Comparison of ENCODE assay signal across 27 cellular contexts in the genomic region with DNA sequence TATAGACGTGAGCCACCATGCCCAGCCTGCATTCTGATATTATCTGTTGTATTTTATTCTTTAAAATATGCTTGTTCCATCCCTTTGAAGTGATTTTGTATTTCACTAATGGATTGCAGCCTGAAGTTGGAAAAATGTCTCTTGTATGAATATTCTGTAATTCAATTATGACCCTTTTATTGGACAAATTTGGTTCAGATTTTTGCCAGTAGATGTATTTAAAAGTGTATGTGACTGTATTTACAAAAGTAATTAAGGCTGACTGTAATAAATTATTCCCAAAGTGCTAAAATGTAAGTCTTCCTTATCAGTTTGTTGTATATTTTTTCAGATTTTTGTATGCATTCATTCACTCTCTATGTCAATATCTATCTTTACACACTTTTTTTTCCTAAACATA. TPM values are rescaled to one million over a fixed set of nuclear protein-coding genes. Genes with fewer than 3 reads are reported as not detected.
"Had no signal": no experiment of that assay in that cellular context is flagged by ENCODE, and none has a peak within 500 bp of the region (broad histone marks: within the 10 kb centered on the region; RNA-seq: fewer than 3 reads in every experiment).

No MANE protein-coding gene starts in this region.

- H3K36me3 ChIP-seq: colonic mucosa, esophagus muscularis mucosa, esophagus squamous epithelium, gastrocnemius medialis, gastroesophageal sphincter, heart left ventricle, heart right ventricle had no signal

- H3K9me3 ChIP-seq: colonic mucosa, esophagus muscularis mucosa, esophagus squamous epithelium, gastrocnemius medialis, gastroesophageal sphincter, heart left ventricle, heart right ventricle had no signal

- H2AFZ ChIP-seq: hepatocyte had no signal

- DNase-seq: colonic mucosa; cortex of kidney; dermis blood vessel endothelial cell; dorsolateral prefrontal cortex; effector CD4-positive, alpha-beta T cell; effector CD8-positive, alpha-beta T cell; effector memory CD4-positive, alpha-beta T cell; effector memory CD8-positive, alpha-beta T cell; endodermal cell; erythroblast; esophagus squamous epithelium; foreskin fibroblast; foreskin keratinocyte; foreskin melanocyte; gastrocnemius medialis; glutamatergic neuron; head of caudate nucleus; heart left ventricle; heart right ventricle had no signal

- H3K79me2 ChIP-seq: hepatocyte had no signal

- H3K4me2 ChIP-seq: hepatocyte had no signal

- H3K4me1 ChIP-seq: colonic mucosa, esophagus muscularis mucosa, esophagus squamous epithelium, foreskin keratinocyte, gastrocnemius medialis, gastroesophageal sphincter, heart left ventricle, heart right ventricle had no signal

- H3K27ac ChIP-seq: colonic mucosa, coronary artery, dorsolateral prefrontal cortex, epithelial cell of prostate, esophagus muscularis mucosa, esophagus squamous epithelium, foreskin keratinocyte, gastrocnemius medialis, gastroesophageal sphincter, heart left ventricle, heart right ventricle, hepatocyte had no signal

- H3K4me3 ChIP-seq: colonic mucosa, coronary artery, dorsolateral prefrontal cortex, esophagus muscularis mucosa, esophagus squamous epithelium, gastrocnemius medialis, gastroesophageal sphincter, heart left ventricle, heart right ventricle, hepatocyte had no signal

- H3K27me3 ChIP-seq: colonic mucosa, dorsolateral prefrontal cortex, esophagus muscularis mucosa, esophagus squamous epithelium, foreskin keratinocyte, gastrocnemius medialis, gastroesophageal sphincter, heart left ventricle, hepatocyte had no signal

- ATAC-seq: effector memory CD8-positive, alpha-beta T cell; esophagus mucosa; foreskin keratinocyte; gastrocnemius medialis; gastroesophageal sphincter; heart left ventricle; heart right ventricle had no signal

RNA-seq across cellular contexts. Expression of a gene that starts 23.8 kb away (rescaled TPM):
- total RNA-seq: endothelial cell of umbilical vein, glomerular endothelial cell had no signal
